In the genomic region with DNA sequence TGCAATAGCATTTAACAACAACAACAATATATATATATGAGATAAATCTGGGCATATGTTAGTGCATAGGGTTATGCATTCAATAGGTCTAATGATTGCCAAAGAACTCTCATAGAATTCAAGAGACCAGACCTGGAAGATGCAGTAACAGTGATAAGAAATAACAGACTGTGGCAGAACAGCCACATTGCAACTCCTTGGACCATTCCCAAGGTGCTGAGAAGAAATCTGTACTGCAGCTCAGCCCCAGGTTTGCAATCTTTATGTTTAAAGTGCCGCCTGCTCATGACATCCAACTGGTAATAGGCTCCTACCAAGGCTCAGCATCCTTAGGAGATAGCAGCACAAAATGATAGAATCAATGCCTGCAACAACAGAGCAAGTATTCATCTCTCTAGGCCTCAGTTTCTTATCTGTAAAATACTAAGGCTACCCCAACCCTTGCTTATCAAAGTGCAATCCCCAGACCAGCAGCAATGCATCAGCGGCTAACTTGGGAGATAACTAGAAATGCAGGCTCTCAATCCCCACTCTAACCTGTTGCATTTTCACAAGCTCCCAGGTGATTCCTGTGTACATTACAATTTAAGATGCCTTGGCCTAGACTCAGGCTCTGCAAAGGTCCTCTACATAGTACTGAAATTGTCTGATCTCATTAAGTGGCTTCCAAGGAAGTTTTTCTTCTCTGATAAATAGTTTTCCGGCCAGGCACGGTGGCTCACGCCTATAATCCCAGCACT, we compare ENCODE assay signal across 1 cellular context.
TF ChIP-seq lines count a peak whose summit lies in the region.

No MANE protein-coding gene starts in this region.

TF ChIP-seq in H1, 55 proteins besides CTCF, POLR2A, EP300 and RAD21:
- TF ChIP-seq KDM4A (IDR thresholded peaks at IDR 0.05; ENCODE audit: low read depth, low read length, severe bottlenecking) (no peak), SP4 (IDR thresholded peaks at IDR 0.05; ENCODE audit: low read length) (no peak), HDAC6 (IDR thresholded peaks at IDR 0.05; ENCODE audit: low read depth, low read length) (no peak), SAP30 (IDR thresholded peaks at IDR 0.05; ENCODE audit: insufficient read depth, insufficient replicate concordance, low read length) (no peak), JUND (IDR thresholded peaks at IDR 0.05; ENCODE audit: low read length) (no peak), ASH2L (IDR thresholded peaks at IDR 0.05; ENCODE audit: low read length) (no peak), EGR1 (IDR thresholded peaks at IDR 0.05; ENCODE audit: borderline replicate concordance, low read depth, low read length) (no peak), RBBP5 (IDR thresholded peaks at IDR 0.05; ENCODE audit: borderline replicate concordance, low read depth, low read length) (no peak)
- TF ChIP-seq, protein P1, sequence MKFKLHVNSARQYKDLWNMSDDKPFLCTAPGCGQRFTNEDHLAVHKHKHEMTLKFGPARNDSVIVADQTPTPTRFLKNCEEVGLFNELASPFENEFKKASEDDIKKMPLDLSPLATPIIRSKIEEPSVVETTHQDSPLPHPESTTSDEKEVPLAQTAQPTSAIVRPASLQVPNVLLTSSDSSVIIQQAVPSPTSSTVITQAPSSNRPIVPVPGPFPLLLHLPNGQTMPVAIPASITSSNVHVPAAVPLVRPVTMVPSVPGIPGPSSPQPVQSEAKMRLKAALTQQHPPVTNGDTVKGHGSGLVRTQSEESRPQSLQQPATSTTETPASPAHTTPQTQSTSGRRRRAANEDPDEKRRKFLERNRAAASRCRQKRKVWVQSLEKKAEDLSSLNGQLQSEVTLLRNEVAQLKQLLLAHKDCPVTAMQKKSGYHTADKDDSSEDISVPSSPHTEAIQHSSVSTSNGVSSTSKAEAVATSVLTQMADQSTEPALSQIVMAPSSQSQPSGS (IDR thresholded peaks at IDR 0.05; ENCODE audit: low read length), result no peak
TF ChIP-seq in H1: peak in this region for 0.
